14 cellular contexts compared by ENCODE assay signal in genomic region chr12:108430245-108430644, GRCh38.
DNase-seq lines count a peak whose midpoint lies in the region; ATAC-seq lines count a peak whose summit lies in the region.
"Had no signal": no experiment of that assay in that cellular context is flagged by ENCODE, and none has a peak within 500 bp of the region (broad histone marks: within the 10 kb centered on the region; RNA-seq: fewer than 3 reads in every experiment).

No MANE protein-coding gene starts in this region.

- ATAC-seq in GM21447 (IDR thresholded peaks at IDR 0.05; ENCODE audit: unreplicated experiment) = no peak
- ATAC-seq in HG03520 (IDR thresholded peaks at IDR 0.05; ENCODE audit: unreplicated experiment) = no peak
- ATAC-seq: GM12878, HepG2 had no signal

- peak; percentile 61 for DNase-seq in DMS 273 (lab: John Stamatoyannopoulos, UW; ENCODE audit: unreplicated experiment)
- peak; percentile 68 for DNase-seq in LHCN-M2 (ENCODE audit: low read depth)
- DNase-seq in RKO (ENCODE audit: low spot score) = peak; percentile 5
- DNase-seq in fibroblast of the conjunctiva (ENCODE audit: low read depth) = peak; percentile 4
- DNase-seq in activated CD4-positive, alpha-beta T cell treated with anti-CD3 and anti-CD28 coated beads for 48 hours = no peak
- DNase-seq in GOT3 (lab: John Stamatoyannopoulos, UW) = no peak
- DNase-seq: activated CD4-positive, alpha-beta T cell treated with anti-CD3 and anti-CD28 coated beads, Interleukin-2, amount 10 ng/mL, durations not matched to agents 24 days and 14 days; NCI-H1436; ovary; stimulated activated CD4-positive, alpha-beta T cell treated with anti-CD3 and anti-CD28 coated beads, Interleukin-4, amount 100 ng/mL, for 4 hours had no signal

Comparison
In these comparisons a context has a peak if more than half of its experiments do, and no peak if none do; other contexts are left out.
1. DNase-seq: peak in DMS 273 (single experiment), LHCN-M2 (single experiment), RKO (single experiment) and fibroblast of the conjunctiva (single experiment); none in activated CD4-positive, alpha-beta T cell treated with anti-CD3 and anti-CD28 coated beads for 48 hours (single experiment) and GOT3 (single experiment).